Comparison of ENCODE assay signal across 8 cellular contexts in genomic region chr6:24991748-24992467, GRCh38. TPM values are rescaled to one million over a fixed set of nuclear protein-coding genes. Genes with fewer than 3 reads are reported as not detected.
DNase-seq lines count a peak whose midpoint lies in the region; ATAC-seq, FAIRE-seq and TF ChIP-seq lines count a peak whose summit lies in the region.

No MANE protein-coding gene starts in this region.

- H3K27ac Mint-ChIP-seq in CD4-positive, alpha-beta memory T cell: peak overlapping the region; percentile 75 to 94 (median 83)
- no peak overlapping the region for H3K27ac Mint-ChIP-seq in type B pancreatic cell

- peaks cover 0 to 10% (median 2%) of the 10 kb centered on the region in 8 donors for H3K9me3 Mint-ChIP-seq in CD4-positive, alpha-beta memory T cell
- peaks cover 8% of the 10 kb centered on the region for H3K9me3 Mint-ChIP-seq in type B pancreatic cell

- peak overlapping the region in 1 of 2 donors; percentile 31 for H3K4me3 ChIP-seq in CD4-positive, alpha-beta memory T cell (ENCODE audit: low read length in 2 of 2)
- H3K4me3 ChIP-seq in epithelial cell of proximal tubule (ENCODE audit: low read depth, low read length) (no peak overlapping the region), neutrophil (ENCODE audit: low read depth in 1 of 2, low read length in 1 of 2) (peak overlapping the region; percentile 23 to 35)

- FAIRE-seq in GM19239 (lab: Jason Lieb, UNC): peak; percentile 97

- DNase-seq in CD4-positive, alpha-beta memory T cell: peak; percentile 80 to 84 (median 80)
- DNase-seq in GM19239 (ENCODE audit: insufficient read length, low spot score) (peak; percentile 57), NCI-H748 (lab: John Stamatoyannopoulos, UW; ENCODE audit: unreplicated experiment) (peak; percentile 75), epithelial cell of proximal tubule (ENCODE audit: low read depth) (no peak), type B pancreatic cell (ENCODE audit: extremely low spot score, unreplicated experiment) (no peak)
- peak; percentile 51 to 57 for DNase-seq in activated CD8-positive, alpha-beta memory T cell treated with anti-CD3 and anti-CD28 coated beads for 1 hour (ENCODE audit: extremely low read depth in 1 of 2, low read depth in 1 of 2)

- H3K27me3 ChIP-seq in CD4-positive, alpha-beta memory T cell (ENCODE audit: insufficient read depth, low read length): no peaks in the 10 kb centered on the region
- H3K27me3 ChIP-seq in neutrophil: no peaks in the 10 kb centered on the region

- peak overlapping the region; percentile 29 for H3K27ac ChIP-seq in CD4-positive, alpha-beta memory T cell (ENCODE audit: low read depth, low read length)
- H3K27ac ChIP-seq in neutrophil: peak overlapping the region; percentile 71

- POLR2A ChIA-PET in CD4-positive, alpha-beta memory T cell (lab: Charles Lee; ENCODE audit: partially characterized antibody): interaction anchor here (0.8 to 19.9 kb wide), 38 partner anchors 12 to 146 kb away, joined by 3 to 486 read pairs (median 7); partner anchors contain the start of gene RIPOR2

- H3K36me3 Mint-ChIP-seq in CD4-positive, alpha-beta memory T cell: peaks cover 15 to 34% of the 10 kb centered on the region in 2 donors
- H3K36me3 Mint-ChIP-seq in type B pancreatic cell: no peaks in the 10 kb centered on the region

- H3K36me3 ChIP-seq in CD4-positive, alpha-beta memory T cell (ENCODE audit: insufficient read depth, low read length): no peaks in the 10 kb centered on the region
- H3K36me3 ChIP-seq in neutrophil: no peaks in the 10 kb centered on the region

- intact Hi-C loops in CD4-positive, alpha-beta memory T cell (cut with micrococcal nuclease): loop anchor here (1.0 to 2.0 kb wide), 8 partner anchors 15 to 136 kb away; no protein-coding TSS in a partner anchor

- no peaks in the 10 kb centered on the region for H3K27me3 Mint-ChIP-seq in CD4-positive, alpha-beta memory T cell
- no peaks in the 10 kb centered on the region for H3K27me3 Mint-ChIP-seq in type B pancreatic cell

- peak overlapping the region in 7 of 8 donors; percentile 29 to 83 (median 72) for H3K4me3 Mint-ChIP-seq in CD4-positive, alpha-beta memory T cell
- H3K4me3 Mint-ChIP-seq in type B pancreatic cell: no peak overlapping the region

- peaks cover 61 to 84% (median 74%) of the 10 kb centered on the region in 4 donors for H3K4me1 Mint-ChIP-seq in CD4-positive, alpha-beta memory T cell
- H3K4me1 Mint-ChIP-seq in type B pancreatic cell (ENCODE audit: unreplicated experiment): peaks cover 11% of the 10 kb centered on the region

- H3K4me1 ChIP-seq in CD4-positive, alpha-beta memory T cell (ENCODE audit: insufficient read depth, low read length): peaks cover 66% of the 10 kb centered on the region
- peaks cover 74 to 78% of the 10 kb centered on the region in 2 experiments for H3K4me1 ChIP-seq in neutrophil (ENCODE audit: control insufficient read depth in 1 of 2, insufficient read depth in 1 of 2, low read depth in 1 of 2, low read length in 1 of 2)

- no peaks in the 10 kb centered on the region for H3K9me3 ChIP-seq in CD4-positive, alpha-beta memory T cell (ENCODE audit: control insufficient read depth in 1 of 2, low read length in 2 of 2)
- no peaks in the 10 kb centered on the region for H3K9me3 ChIP-seq in neutrophil

- peak; percentile 78 for TF ChIP-seq CTCF in epithelial cell of proximal tubule (conservative IDR thresholded peaks at IDR 0.05; ENCODE audit: low read depth, low read length)
- peak; percentile 88 for TF ChIP-seq CTCF in neutrophil (IDR thresholded peaks at IDR 0.05)
- TF ChIP-seq CTCF in type B pancreatic cell (conservative IDR thresholded peaks at IDR 0.05): peak; percentile 83

- peak; percentile 86 for ATAC-seq in HG03378 (IDR thresholded peaks at IDR 0.05; ENCODE audit: unreplicated experiment)

- CTCF ChIA-PET in CD4-positive, alpha-beta memory T cell (lab: Charles Lee; ENCODE audit: partially characterized antibody): interaction anchor here (0.7 to 8.3 kb wide), 45 partner anchors 8 to 159 kb away, joined by 3 to 367 read pairs (median 13); partner anchors contain the start of gene RIPOR2

RNA-seq across cellular contexts. Expression of gene RIPOR2, which starts 56.1 kb away (rescaled TPM):
- total RNA-seq in CD4-positive, alpha-beta memory T cell: 100 to 1,000 TPM; 420 to 432 TPM
- polyA plus RNA-seq in CD4-positive, alpha-beta memory T cell: 100 to 1,000 TPM; 431 to 458 TPM
- total RNA-seq in epithelial cell of proximal tubule (under 0.01 and 1.6 TPM in 2 replicates), type B pancreatic cell (ENCODE audit: low replicate concordance) (2.1 and 4.2 TPM in 2 replicates)

Comparison
In these comparisons a context has a peak if more than half of its experiments do, and no peak if none do; other contexts are left out.
1. DNase-seq: peak in CD4-positive, alpha-beta memory T cell (5 of 5), GM19239 (single experiment), NCI-H748 (single experiment) and activated CD8-positive, alpha-beta memory T cell treated with anti-CD3 and anti-CD28 coated beads for 1 hour (2 of 2); none in epithelial cell of proximal tubule (single experiment) and type B pancreatic cell (single experiment).
2. RNA of gene RIPOR2, which starts 56.1 kb away (total RNA-seq): 420 to 432 TPM in CD4-positive, alpha-beta memory T cell; 2.1 to 4.2 TPM in type B pancreatic cell and under 0.01 to 1.6 TPM in epithelial cell of proximal tubule; every median in the first group is over 10 times any median in the second.
3. Peak in every context shown above with its lines, with median percentiles within 50 percentile points of each other: CTCF ChIP-seq.